ENCODE assay signal across 23 cellular contexts in the genomic region with DNA sequence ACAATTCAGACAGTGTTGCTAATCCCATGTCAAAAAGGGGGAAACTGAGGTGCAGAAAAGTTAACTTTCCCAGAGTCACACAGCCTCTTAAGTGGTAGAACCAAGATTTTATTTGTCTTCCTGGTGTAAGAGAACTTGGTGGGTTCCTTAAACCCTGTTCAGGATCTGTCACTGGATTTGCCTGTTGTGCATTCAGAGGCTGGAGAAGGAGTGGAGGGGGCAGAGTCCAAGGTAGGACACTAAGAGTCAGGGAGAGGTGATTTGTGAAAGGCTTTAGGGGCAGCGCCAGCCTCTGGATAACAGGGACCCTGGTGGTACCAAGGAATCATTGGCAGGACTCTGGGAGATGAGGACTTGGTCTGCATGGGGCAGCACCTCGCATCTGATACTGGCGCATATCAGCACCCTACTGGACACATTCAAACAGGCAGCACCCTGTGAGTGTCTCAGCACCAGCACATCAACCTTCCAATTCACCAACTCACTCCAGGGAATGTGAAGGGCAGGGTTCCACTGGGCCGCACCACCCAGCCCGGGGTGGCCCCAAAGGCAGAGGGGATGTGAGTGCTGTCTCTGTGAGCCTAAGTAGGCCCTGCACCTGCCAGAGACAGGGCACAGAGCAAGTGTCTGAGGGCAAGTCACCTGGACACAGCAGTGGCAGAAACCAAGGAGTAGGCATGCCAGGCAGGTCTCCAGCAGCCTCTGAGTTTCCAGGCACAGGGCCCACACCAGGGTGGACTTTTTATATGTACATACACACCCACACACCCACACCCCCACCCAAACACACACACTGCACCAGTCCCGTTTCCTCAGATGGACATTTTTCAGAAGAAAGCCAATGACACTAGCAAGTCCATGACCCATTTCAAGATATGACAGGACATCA.
"Had no signal": no experiment of that assay in that cellular context is flagged by ENCODE, and none has a peak within 500 bp of the region (broad histone marks: within the 10 kb centered on the region; RNA-seq: fewer than 3 reads in every experiment).

No MANE protein-coding gene starts in this region.

- H3K4me3 ChIP-seq: breast epithelium, colonic mucosa, heart left ventricle, ovary, psoas muscle, right atrium auricular region, tibial nerve, vagina had no signal

- H3K27ac ChIP-seq: breast epithelium, colonic mucosa, epithelial cell of prostate, neutrophil, ovary, psoas muscle, right atrium auricular region, tibial nerve, vagina had no signal

- H3K36me3 Mint-ChIP-seq: activated CD4-positive, alpha-beta memory T cell treated with anti-CD3 and anti-CD28 coated beads for 36 hours; activated naive CD4-positive, alpha-beta T cell treated with anti-CD3 and anti-CD28 coated beads, Interleukin-2, amount 50 U/mL, for 72 hours; natural killer cell treated with Interleukin-12 subunit alpha and Interleukin-12 subunit beta and Interleukin-15 and Interleukin-18, amount 100 ng/mL, for 72 hours had no signal

- ATAC-seq: activated CD4-positive, alpha-beta T cell treated with anti-CD3 and anti-CD28 coated beads for 36 hours; activated naive CD4-positive, alpha-beta T cell treated with anti-CD3 and anti-CD28 coated beads, Interleukin-2, amount 50 U/mL, for 72 hours; left cardiac atrium; natural killer cell treated with Interleukin-12 subunit alpha and Interleukin-12 subunit beta and Interleukin-15 and Interleukin-18, amount 100 ng/mL, for 72 hours; psoas muscle; stimulated activated naive CD8-positive, alpha-beta T cell treated with anti-CD3 and anti-CD28 coated beads, Interleukin-15, Interleukin-2, amounts not matched to agents 100 U/mL and 50 U/mL, for 24 hours had no signal

- H3K36me3 ChIP-seq: breast epithelium, colonic mucosa, heart left ventricle, neutrophil, ovary, right atrium auricular region, tibial nerve, vagina had no signal

- H3K27ac Mint-ChIP-seq: activated B cell treated with CpG ODN at 0.5 μM for 24 hours; activated CD4-positive, alpha-beta memory T cell treated with anti-CD3 and anti-CD28 coated beads for 36 hours; activated CD4-positive, alpha-beta T cell treated with anti-CD3 and anti-CD28 coated beads for 36 hours; activated naive CD4-positive, alpha-beta T cell treated with anti-CD3 and anti-CD28 coated beads, Interleukin-2, amount 50 U/mL, for 72 hours had no signal

- DNase-seq: activated B cell treated with CpG ODN at 0.5 μM for 24 hours; activated CD4-positive, alpha-beta memory T cell treated with anti-CD3 and anti-CD28 coated beads for 36 hours; activated CD4-positive, alpha-beta T cell treated with anti-CD3 and anti-CD28 coated beads for 36 hours; activated T-cell treated with anti-CD3 and anti-CD28 coated beads for 4 hours; colonic mucosa; heart left ventricle; islet precursor cell; left cardiac atrium; midbrain; ovary; psoas muscle; stimulated activated CD4-positive, alpha-beta T cell treated with anti-CD3 and anti-CD28 coated beads, Interleukin-12 subunit alpha, Interleukin-12 subunit beta, amount 100 ng/mL, for 4 hours; stimulated activated CD4-positive, alpha-beta T cell treated with anti-CD3 and anti-CD28 coated beads, Interleukin-4, amount 100 ng/mL, for 4 hours; stimulated activated naive CD8-positive, alpha-beta T cell treated with anti-CD3 and anti-CD28 coated beads, Interleukin-15, Interleukin-2, amounts not matched to agents 100 U/mL and 50 U/mL, for 24 hours; T1000 had no signal

- H3K9me3 Mint-ChIP-seq: activated B cell treated with CpG ODN at 0.5 μM for 24 hours; activated CD4-positive, alpha-beta memory T cell treated with anti-CD3 and anti-CD28 coated beads for 36 hours; natural killer cell treated with Interleukin-12 subunit alpha and Interleukin-12 subunit beta and Interleukin-15 and Interleukin-18, amount 100 ng/mL, for 72 hours had no signal

- H3K4me1 Mint-ChIP-seq: activated B cell treated with CpG ODN at 0.5 μM for 24 hours had no signal

- H3K27me3 ChIP-seq: breast epithelium, colonic mucosa, heart left ventricle, neutrophil, ovary, right atrium auricular region, tibial nerve, vagina had no signal

- H3K27me3 Mint-ChIP-seq: activated CD4-positive, alpha-beta T cell treated with anti-CD3 and anti-CD28 coated beads for 36 hours had no signal

- H3K9me3 ChIP-seq: breast epithelium, colonic mucosa, heart left ventricle, neutrophil, ovary, psoas muscle, right atrium auricular region, tibial nerve, vagina had no signal

- H3K4me1 ChIP-seq: breast epithelium, colonic mucosa had no signal

- H3K4me3 Mint-ChIP-seq: activated B cell treated with CpG ODN at 0.5 μM for 24 hours; activated CD4-positive, alpha-beta memory T cell treated with anti-CD3 and anti-CD28 coated beads for 36 hours; activated CD4-positive, alpha-beta T cell treated with anti-CD3 and anti-CD28 coated beads for 36 hours; natural killer cell treated with Interleukin-12 subunit alpha and Interleukin-12 subunit beta and Interleukin-15 and Interleukin-18, amount 100 ng/mL, for 72 hours had no signal
